ENCODE assay signal across 10 cellular contexts in genomic region chr2:96800061-96800761, GRCh38. TPM values are rescaled to one million over a fixed set of nuclear protein-coding genes. Genes with fewer than 3 reads are reported as not detected.
DNase-seq lines count a peak whose midpoint lies in the region; ATAC-seq and TF ChIP-seq lines count a peak whose summit lies in the region.
"Had no signal": no experiment of that assay in that cellular context is flagged by ENCODE, and none has a peak within 500 bp of the region (broad histone marks: within the 10 kb centered on the region; RNA-seq: fewer than 3 reads in every experiment).

No MANE protein-coding gene starts in this region.

- TF ChIP-seq CTCF in OCI-LY3 (IDR thresholded peaks at IDR 0.05; ENCODE audit: low read depth, low read length) (no peak), lower lobe of right lung (IDR thresholded peaks at IDR 0.05) (no peak)

- DNase-seq in lower lobe of right lung (peak; percentile 41), cerebellar nuclear complex (lab: John Stamatoyannopoulos, UW) (no peak), HUDEP-2 (lab: John Stamatoyannopoulos, UW; ENCODE audit: unreplicated experiment in 76 of 76) (no peak)
- DNase-seq: NCI-H1417 treated with DMSO at 0.1 percent for 48 hours, NCI-H446 treated with DMSO at 0.1 percent for 48 hours had no signal

- peak overlapping the region; percentile 66 for H3K4me2 ChIP-seq in OCI-LY3 (ENCODE audit: low read length)

- H3K79me2 ChIP-seq in OCI-LY3 (ENCODE audit: low read length), result no peaks in the 10 kb centered on the region

- ATAC-seq in GM18907 (IDR thresholded peaks at IDR 0.05; ENCODE audit: unreplicated experiment), result peak; percentile 4
- peak in 1 of 2 donors; percentile 2 for ATAC-seq in lower lobe of right lung
- ATAC-seq in GM19395 (IDR thresholded peaks at IDR 0.05; ENCODE audit: unreplicated experiment), result no peak

- H2AFZ ChIP-seq in OCI-LY3 (ENCODE audit: low read depth, low read length), result no peak overlapping the region; the same call in 1 of the 2 replicates

- H3K9ac ChIP-seq in OCI-LY3 (ENCODE audit: low read length), result no peak overlapping the region

- H3K4me1 ChIP-seq in OCI-LY3 (ENCODE audit: low read length) (peaks cover 7% of the 10 kb centered on the region; the same call in 1 of the 2 replicates), lower lobe of right lung (peaks cover 8% of the 10 kb centered on the region)

- intact Hi-C loops in lower lobe of right lung (cut with DNase I), result no loop called here

- H3K27ac ChIP-seq in OCI-LY3 (ENCODE audit: low read length) (no peak overlapping the region), lower lobe of right lung (no peak overlapping the region)

- H3K9me3 ChIP-seq in OCI-LY3 (ENCODE audit: insufficient read depth, low read length) (no peaks in the 10 kb centered on the region), lower lobe of right lung (no peaks in the 10 kb centered on the region)
- H3K9me3 ChIP-seq: stomach had no signal

- H3K27me3 ChIP-seq in OCI-LY3 (ENCODE audit: low read depth, low read length) (no peaks in the 10 kb centered on the region), lower lobe of right lung (ENCODE audit: low read depth) (no peaks in the 10 kb centered on the region)
- H3K27me3 ChIP-seq: stomach had no signal

- peak overlapping the region; percentile 54; the same call in 1 of the 2 replicates for H3K4me3 ChIP-seq in OCI-LY3 (ENCODE audit: low read length)
- H3K4me3 ChIP-seq in lower lobe of right lung, result no peak overlapping the region
- H3K4me3 ChIP-seq: K562, stomach had no signal

- H3K36me3 ChIP-seq in OCI-LY3 (replicated peaks; ENCODE audit: low read depth, low read length), result peaks cover 4% of the 10 kb centered on the region
- peaks cover 41% of the 10 kb centered on the region for H3K36me3 ChIP-seq in lower lobe of right lung

- no peaks in the 10 kb centered on the region for H4K20me1 ChIP-seq in OCI-LY3 (ENCODE audit: insufficient read depth, low read length)

RNA-seq across cellular contexts. Expression of gene CNNM3, which starts 15.9 kb away (rescaled TPM):
- total RNA-seq in lower lobe of right lung, result 29.0 TPM

RNA-seq across cellular contexts. Expression of gene CNNM4, which starts 39.5 kb away (rescaled TPM):
- total RNA-seq in lower lobe of right lung, result 15.7 TPM

RNA-seq across cellular contexts. Expression of gene ANKRD23, which starts 43.6 kb away (rescaled TPM):
- 3.5 TPM for total RNA-seq in lower lobe of right lung

RNA-seq across cellular contexts. Expression of gene ANKRD39, which starts 57.6 kb away (rescaled TPM):
- total RNA-seq in lower lobe of right lung, result 9.4 TPM
